ENCODE assay signal across 18 cellular contexts in genomic region chr2:237749961-237750360, GRCh38.
"Had no signal": no experiment of that assay in that cellular context is flagged by ENCODE, and none has a peak within 500 bp of the region (broad histone marks: within the 10 kb centered on the region; RNA-seq: fewer than 3 reads in every experiment).

No MANE protein-coding gene starts in this region.

- H3K27ac Mint-ChIP-seq: activated CD8-positive, alpha-beta T cell treated with anti-CD3 and anti-CD28 coated beads for 36 hours; memory B cell; neural progenitor cell had no signal

- H3K4me3 Mint-ChIP-seq: activated CD8-positive, alpha-beta T cell treated with anti-CD3 and anti-CD28 coated beads for 36 hours; memory B cell; naive thymus-derived CD4-positive, alpha-beta T cell; neural progenitor cell had no signal

- ATAC-seq: activated CD8-positive, alpha-beta T cell treated with anti-CD3 and anti-CD28 coated beads for 36 hours; foreskin keratinocyte; left lobe of liver; naive thymus-derived CD4-positive, alpha-beta T cell; right cardiac atrium had no signal

- H3K27me3 Mint-ChIP-seq: activated CD8-positive, alpha-beta T cell treated with anti-CD3 and anti-CD28 coated beads for 36 hours; memory B cell; naive thymus-derived CD4-positive, alpha-beta T cell had no signal

- H3K9me3 Mint-ChIP-seq: activated CD8-positive, alpha-beta T cell treated with anti-CD3 and anti-CD28 coated beads for 36 hours; memory B cell; naive thymus-derived CD4-positive, alpha-beta T cell; neural progenitor cell had no signal

- H3K4me1 Mint-ChIP-seq: neural progenitor cell had no signal

- DNase-seq: activated CD4-positive, alpha-beta T cell treated with anti-CD3 and anti-CD28 coated beads for 48 hours; activated CD8-positive, alpha-beta T cell treated with anti-CD3 and anti-CD28 coated beads for 36 hours; activated gamma-delta T cell; activated naive CD4-positive, alpha-beta T cell treated with anti-CD3 and anti-CD28 coated beads, Interleukin-2, amount 50 U/mL, for 16 hours; activated T-cell treated with anti-CD3 and anti-CD28 coated beads, Interleukin-2, amount 50 U/mL, for 48 hours; anterior cingulate cortex; cerebellar nuclear complex; foreskin keratinocyte; heart right ventricle; midbrain; naive thymus-derived CD4-positive, alpha-beta T cell; right cardiac atrium; SK-N-SH; stimulated activated CD4-positive, alpha-beta T cell treated with anti-CD3 and anti-CD28 coated beads, Interleukin-15, amount 100 ng/mL, for 24 hours; stimulated activated naive CD4-positive, alpha-beta T cell treated with Interleukin-2 at 50 U/mL for 16 hours had no signal
